ENCODE assay signal across 19 cellular contexts in the genomic region with DNA sequence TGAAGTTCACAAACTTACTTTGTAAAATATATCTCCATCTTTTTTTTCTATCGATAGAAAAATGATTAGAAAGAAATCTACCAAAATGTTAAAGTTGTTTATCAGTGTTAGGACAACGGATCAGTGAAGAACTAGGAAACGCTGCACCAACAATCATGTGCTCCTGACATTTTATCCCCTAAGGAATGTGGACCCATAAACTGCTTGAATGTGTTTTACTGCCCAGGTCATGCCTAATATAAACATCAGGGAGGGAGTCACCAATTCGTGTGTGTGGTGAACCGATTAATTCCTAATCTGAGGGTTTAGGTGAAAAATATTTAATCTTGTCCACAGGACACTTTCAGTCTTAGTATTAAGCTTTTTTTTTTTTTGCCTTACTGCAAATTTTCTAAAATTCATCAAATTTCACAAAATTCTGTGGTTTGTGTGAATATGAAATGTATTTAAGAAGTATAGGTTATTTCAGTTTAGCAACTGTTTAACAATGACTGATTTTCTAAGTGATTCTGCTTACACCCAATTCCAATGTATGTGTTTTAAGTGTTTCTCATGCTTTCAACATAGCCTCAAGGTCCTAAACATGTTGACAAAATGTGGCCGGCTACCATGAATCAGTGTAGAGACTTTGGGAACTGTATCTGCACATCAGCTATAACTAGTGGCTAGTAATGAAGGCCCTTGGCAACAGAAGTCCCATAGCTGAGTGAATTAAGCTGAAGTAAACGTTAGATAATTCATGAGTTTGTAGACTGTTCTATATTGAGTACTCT. TPM values are rescaled to one million over a fixed set of nuclear protein-coding genes. Genes with fewer than 3 reads are reported as not detected.
DNase-seq lines count a peak whose midpoint lies in the region; ATAC-seq, FAIRE-seq and TF ChIP-seq lines count a peak whose summit lies in the region.
"Had no signal": no experiment of that assay in that cellular context is flagged by ENCODE, and none has a peak within 500 bp of the region (broad histone marks: within the 10 kb centered on the region; RNA-seq: fewer than 3 reads in every experiment).

No MANE protein-coding gene starts in this region.

- H3K4me2 ChIP-seq in IMR-90 (ENCODE audit: low read depth, low read length) (no peak overlapping the region), mammary epithelial cell (ENCODE audit: insufficient read depth, low read depth, low read length) (no peak overlapping the region)
- H3K4me2 ChIP-seq: BLaER1, KMS-11, SK-N-SH had no signal

- H3K36me3 ChIP-seq in IMR-90 (ENCODE audit: control insufficient read depth, insufficient read depth, low read length) = no peaks in the 10 kb centered on the region
- H3K36me3 ChIP-seq in mammary epithelial cell (ENCODE audit: insufficient read depth, low read length) = no peaks in the 10 kb centered on the region
- H3K36me3 ChIP-seq: BLaER1 had no signal

- TF ChIP-seq CTCF in IMR-90 (conservative IDR thresholded peaks at IDR 0.05; ENCODE audit: low read depth, low read length) (no peak), fibroblast of villous mesenchyme (IDR thresholded peaks at IDR 0.05; ENCODE audit: insufficient read depth, low read depth, low read length) (no peak), retinal pigment epithelial cell (conservative IDR thresholded peaks at IDR 0.05; ENCODE audit: low read depth, low read length) (no peak), mammary epithelial cell (conservative IDR thresholded peaks at IDR 0.05 in 1 of 2, IDR thresholded peaks at IDR 0.05 in 1 of 2; ENCODE audit: extremely low read depth in 1 of 2, insufficient read depth in 1 of 2, low read depth in 1 of 2, low read length in 2 of 2) (no peak)

- H3K4me3 ChIP-seq in IMR-90 (ENCODE audit: insufficient read depth, low read depth, low read length) = no peak overlapping the region
- H3K4me3 ChIP-seq in fibroblast of villous mesenchyme (ENCODE audit: low read depth, low read length) = no peak overlapping the region
- no peak overlapping the region for H3K4me3 ChIP-seq in retinal pigment epithelial cell (ENCODE audit: low read length)
- H3K4me3 ChIP-seq in mammary epithelial cell (replicated peaks in 1 of 3; ENCODE audit: insufficient read depth in 1 of 3, low read depth in 2 of 3, low read length in 3 of 3) = no peak overlapping the region
- H3K4me3 ChIP-seq: BLaER1 had no signal

- BruUV-seq in IMR-90 (replicated peaks; lab: Mats Ljungman, UMichigan) (no TSS peak), mammary epithelial cell (replicated peaks; lab: Mats Ljungman, UMichigan) (no TSS peak)

- H2AFZ ChIP-seq in IMR-90 (replicated peaks; ENCODE audit: low read length, poor library complexity) (no peak overlapping the region), mammary epithelial cell (ENCODE audit: low read depth, low read length) (no peak overlapping the region)

- TF ChIP-seq RAD21 in IMR-90 (IDR thresholded peaks at IDR 0.05; ENCODE audit: low read length) = no peak

- H4K8ac ChIP-seq in IMR-90 (ENCODE audit: low read depth in 2 of 2, low read length in 2 of 2) = no peak overlapping the region

- peak; percentile 12; the same call in 1 of the 2 replicates for ATAC-seq in IMR-90 (ENCODE audit: low read depth)
- ATAC-seq in GM21717 (IDR thresholded peaks at IDR 0.05; ENCODE audit: unreplicated experiment) = no peak

- H3K14ac ChIP-seq in IMR-90 (replicated peaks; ENCODE audit: low read depth, low read length) = 0 out of 2 replicates have a peak overlapping the region, but pooled peaks have one; percentile 33

- no peak overlapping the region for H4K91ac ChIP-seq in IMR-90 (ENCODE audit: insufficient read depth, low read depth, low read length)

- H3K9me3 ChIP-seq in IMR-90 (ENCODE audit: control insufficient read depth, insufficient read depth, low read length) = no peaks in the 10 kb centered on the region
- H3K9me3 ChIP-seq in mammary epithelial cell (replicated peaks; ENCODE audit: insufficient read depth, low read length) = no peaks in the 10 kb centered on the region
- H3K9me3 ChIP-seq: BLaER1, SK-N-SH had no signal

- in situ Hi-C loops in IMR-90 (cut with MboI; ENCODE audit: low sequenced_read_pairs) = no loop called here
- in situ Hi-C loops in mammary epithelial cell (cut with MboI; ENCODE audit: low sequenced_read_pairs in 2 of 2) = no loop called here

- no peak overlapping the region for H3K56ac ChIP-seq in IMR-90 (ENCODE audit: extremely low read depth, insufficient read depth, low read length)

- FAIRE-seq in G401.6 (lab: Jason Lieb, UNC) = peak; percentile 99
- FAIRE-seq: A204.1, HTR-8/SVneo had no signal

- POLR2A ChIA-PET in IMR-90 (lab: Charles Lee; ENCODE audit: unreplicated experiment) = no interaction called here

- H3K18ac ChIP-seq in IMR-90 (ENCODE audit: low read depth, low read length) = no peak overlapping the region

- no peaks in the 10 kb centered on the region for H4K20me1 ChIP-seq in IMR-90 (ENCODE audit: insufficient read depth, low read length)
- no peaks in the 10 kb centered on the region for H4K20me1 ChIP-seq in mammary epithelial cell (ENCODE audit: insufficient read depth, low read length)
- H4K20me1 ChIP-seq: BLaER1 had no signal

- no peak overlapping the region for H2AK5ac ChIP-seq in IMR-90 (ENCODE audit: low read depth, low read length)

- dilution Hi-C loops in IMR-90 (cut with HindIII; ENCODE audit: low sequenced_read_pairs, unreplicated experiment) (no loop called here), mammary epithelial cell (cut with HindIII; ENCODE audit: low sequenced_read_pairs) (no loop called here)

- no peak overlapping the region for H2BK5ac ChIP-seq in IMR-90 (ENCODE audit: low read depth, low read length, poor library complexity, severe bottlenecking)

- H2BK20ac ChIP-seq in IMR-90 (ENCODE audit: low read depth, low read length) = no peak overlapping the region

- intact Hi-C loops in IMR-90 (cut with micrococcal nuclease) (no loop called here), mammary epithelial cell (cut with micrococcal nuclease) (no loop called here)

- no peak overlapping the region for H3K23ac ChIP-seq in IMR-90 (ENCODE audit: low read depth, low read length)

- H3K27ac ChIP-seq in IMR-90 (ENCODE audit: insufficient read depth, low read length) = no peak overlapping the region
- H3K27ac ChIP-seq in mammary epithelial cell (ENCODE audit: insufficient read depth, low read depth, low read length) = no peak overlapping the region
- H3K27ac ChIP-seq: BLaER1, KMS-11 had no signal

- CTCF ChIA-PET in IMR-90 (lab: Yijun Ruan, JAX) = no interaction called here
- CTCF ChIA-PET in mammary epithelial cell (lab: Charles Lee; ENCODE audit: low non-redundant PET) = interaction anchor here (0.7 kb wide), 1 partner anchor 294 kb away, joined by 6 read pairs; no protein-coding TSS in a partner anchor

- H3K4me1 ChIP-seq in IMR-90 (ENCODE audit: control insufficient read depth, insufficient read depth, low read length) (peaks cover 11% of the 10 kb centered on the region), mammary epithelial cell (ENCODE audit: insufficient read depth, low read length) (peaks cover 3% of the 10 kb centered on the region)

- H2AK9ac ChIP-seq in IMR-90 (replicated peaks; ENCODE audit: low read depth, low read length, poor library complexity) = no peak overlapping the region

- H3K9ac ChIP-seq in IMR-90 (ENCODE audit: low read depth, low read length) (no peak overlapping the region), mammary epithelial cell (ENCODE audit: insufficient read depth, low read length) (no peak overlapping the region)
- H3K9ac ChIP-seq: BLaER1, KMS-11, SK-N-SH had no signal

- no peaks in the 10 kb centered on the region for H3K79me2 ChIP-seq in mammary epithelial cell (ENCODE audit: insufficient read depth, low read length)

- DNase-seq in IMR-90 (no peak), fibroblast of villous mesenchyme (ENCODE audit: low read depth) (peak; percentile 64), retinal pigment epithelial cell (ENCODE audit: low read depth) (peak; percentile 50), mammary epithelial cell (no peak)
- no peak for DNase-seq in activated T-cell treated with anti-CD3 and anti-CD28 coated beads, Interleukin-2, amount 50 U/mL, for 48 hours
- DNase-seq: CD4-positive, CD25-positive, alpha-beta regulatory T cell; DMS153; MM.1S; NCI-H2029; NCI-H446; NCI-H524 treated with DMSO at 0.1 percent for 48 hours; NCI-H774; SK-N-SH had no signal

- no peak overlapping the region for H4K5ac ChIP-seq in IMR-90 (ENCODE audit: low read depth, low read length)

- no CpG with 5 or more reads among the region's 7 CpGs for WGBS in IMR-90 (ENCODE audit: extremely low coverage in 2 of 2, insufficient read length in 1 of 2), 2 experiments
- 92% methylated on average over 7 of the region's 7 CpGs for whole genome bisulfite sequencing in mammary epithelial cell (ENCODE audit: low coverage, missing lambda C conversion rate)

- TF ChIP-seq POLR2A in IMR-90 (IDR thresholded peaks at IDR 0.05; ENCODE audit: low read depth, low read length) = no peak

- no peak overlapping the region for H2BK120ac ChIP-seq in IMR-90 (ENCODE audit: low read depth, low read length)

- H3K27me3 ChIP-seq in IMR-90 (ENCODE audit: control insufficient read depth, insufficient read depth, low read length) (no peaks in the 10 kb centered on the region), mammary epithelial cell (ENCODE audit: insufficient read depth, low read length) (no peaks in the 10 kb centered on the region)
- H3K27me3 ChIP-seq: BLaER1 had no signal

- no peak overlapping the region for H2BK15ac ChIP-seq in IMR-90 (ENCODE audit: low read depth, low read length)

- no peaks in the 10 kb centered on the region for H3K79me1 ChIP-seq in IMR-90 (ENCODE audit: low read depth in 1 of 2, low read length in 2 of 2)

- H3K9me1 ChIP-seq in IMR-90 (ENCODE audit: insufficient read depth, low read length) = peaks cover 5% of the 10 kb centered on the region

- no peak overlapping the region for H3K4ac ChIP-seq in IMR-90 (ENCODE audit: low read depth, low read length)

TF ChIP-seq in IMR-90, 13 proteins besides CTCF, POLR2A, EP300 and RAD21 (continues in another document):
- TF ChIP-seq MAFK (IDR thresholded peaks at IDR 0.05; ENCODE audit: low read depth, low read length) = no peak
- TF ChIP-seq CEBPB (IDR thresholded peaks at IDR 0.05; ENCODE audit: low read depth, low read length) = no peak
- TF ChIP-seq USF2 (IDR thresholded peaks at IDR 0.05; ENCODE audit: low read depth, low read length) = no peak
- no peak for TF ChIP-seq RCOR1 (IDR thresholded peaks at IDR 0.05; ENCODE audit: insufficient replicate concordance, low read length)

RNA-seq across cellular contexts. Expression of gene KIDINS220, which starts 11.1 kb away (rescaled TPM):
- total RNA-seq in IMR-90 (2012; rRNA removed) (63.4 and 80.3 TPM in 2 replicates), fibroblast of villous mesenchyme (77.0 and 91.5 TPM in 2 replicates), mammary epithelial cell (10 to 100 TPM; 34.2 to 80.5 TPM)
- polyA plus RNA-seq in IMR-90 (2012; rRNA removed) (21.8 and 23.1 TPM in 2 replicates), mammary epithelial cell (17.2 TPM)
- polyA plus RNA-seq in IMR-90 (2012; cell fraction: cytosol; rRNA removed) = 6.2 and 15.3 TPM in 2 replicates
- 12.6 and 60.0 TPM in 2 replicates for polyA plus RNA-seq in IMR-90 (2012; cell fraction: nucleus; rRNA removed; ENCODE audit: low replicate concordance)
- polyA minus RNA-seq in mammary epithelial cell = 76.7 TPM

Comparison
In these comparisons a context has a peak if more than half of its experiments do, and no peak if none do; other contexts are left out.
1. DNase-seq: peak in fibroblast of villous mesenchyme (single experiment) and retinal pigment epithelial cell (single experiment); none in IMR-90 (single experiment), activated T-cell treated with anti-CD3 and anti-CD28 coated beads, Interleukin-2, amount 50 U/mL, for 48 hours (0 of 2) and mammary epithelial cell (single experiment).